Comparison of ENCODE assay signal across 9 cellular contexts in genomic region chr15:25775317-25775912, GRCh38.
DNase-seq lines count a peak whose midpoint lies in the region; ATAC-seq and TF ChIP-seq lines count a peak whose summit lies in the region.
"Had no signal": no experiment of that assay in that cellular context is flagged by ENCODE, and none has a peak within 500 bp of the region (broad histone marks: within the 10 kb centered on the region; RNA-seq: fewer than 3 reads in every experiment).

No MANE protein-coding gene starts in this region.

- H3K4me1 Mint-ChIP-seq in mesothelial cell of epicardium = peaks cover 33% of the 10 kb centered on the region
- H3K4me1 Mint-ChIP-seq in activated T-cell treated with anti-CD3 and anti-CD28 coated beads, Interleukin-2, amount 50 U/mL, for 72 hours (ENCODE audit: low read depth) = peaks cover 43% of the 10 kb centered on the region
- H3K4me1 Mint-ChIP-seq: central memory CD8-positive, alpha-beta T cell had no signal

- H3K27me3 Mint-ChIP-seq in mesothelial cell of epicardium (ENCODE audit: low read depth) = no peaks in the 10 kb centered on the region
- H3K27me3 Mint-ChIP-seq in activated T-cell treated with anti-CD3 and anti-CD28 coated beads, Interleukin-2, amount 50 U/mL, for 72 hours (ENCODE audit: low read depth) = no peaks in the 10 kb centered on the region
- H3K27me3 Mint-ChIP-seq: central memory CD8-positive, alpha-beta T cell had no signal

- H3K4me3 Mint-ChIP-seq in mesothelial cell of epicardium = no peak overlapping the region
- H3K4me3 Mint-ChIP-seq in activated T-cell treated with anti-CD3 and anti-CD28 coated beads, Interleukin-2, amount 50 U/mL, for 72 hours = no peak overlapping the region
- H3K4me3 Mint-ChIP-seq: central memory CD8-positive, alpha-beta T cell had no signal

- H3K36me3 Mint-ChIP-seq in mesothelial cell of epicardium = no peaks in the 10 kb centered on the region
- H3K36me3 Mint-ChIP-seq in activated T-cell treated with anti-CD3 and anti-CD28 coated beads, Interleukin-2, amount 50 U/mL, for 72 hours (ENCODE audit: insufficient read depth in 2 of 2) = peaks cover 0 to 11% of the 10 kb centered on the region in 2 donors

- no peak overlapping the region for H3K4me3 ChIP-seq in astrocyte of the spinal cord (ENCODE audit: low read depth, low read length)

- no peaks in the 10 kb centered on the region for H3K9me3 Mint-ChIP-seq in mesothelial cell of epicardium
- no peaks in the 10 kb centered on the region for H3K9me3 Mint-ChIP-seq in activated T-cell treated with anti-CD3 and anti-CD28 coated beads, Interleukin-2, amount 50 U/mL, for 72 hours
- H3K9me3 Mint-ChIP-seq: central memory CD8-positive, alpha-beta T cell had no signal

- ATAC-seq in GM18499 (IDR thresholded peaks at IDR 0.05; ENCODE audit: insufficient read depth, unreplicated experiment) = peak; percentile 88
- peak; percentile 85 for ATAC-seq in HG02852 (IDR thresholded peaks at IDR 0.05; ENCODE audit: unreplicated experiment)
- ATAC-seq in activated T-cell treated with anti-CD3 and anti-CD28 coated beads, Interleukin-2, amount 50 U/mL, for 72 hours (replicated peaks in 1 of 2) = no peak

- in situ Hi-C loops in astrocyte of the spinal cord (cut with HindIII; ENCODE audit: low sequenced_read_pairs) = no loop called here

- peak overlapping the region; percentile 57 for H3K27ac Mint-ChIP-seq in mesothelial cell of epicardium
- no peak overlapping the region for H3K27ac Mint-ChIP-seq in activated T-cell treated with anti-CD3 and anti-CD28 coated beads, Interleukin-2, amount 50 U/mL, for 72 hours

- peak; percentile 80 for DNase-seq in astrocyte of the spinal cord (ENCODE audit: low read depth, low spot score)
- DNase-seq in mesothelial cell of epicardium (ENCODE audit: low spot score in 2 of 2, unreplicated experiment in 2 of 2) = peak in 1 of 2 experiments; percentile 39
- no peak for DNase-seq in NCI-H2107 (lab: John Stamatoyannopoulos, UW)
- DNase-seq in GF-D8 (lab: John Stamatoyannopoulos, UW) = no peak
- DNase-seq in activated T-cell treated with anti-CD3 and anti-CD28 coated beads, Interleukin-2, amount 50 U/mL, for 72 hours = no peak
- no peak for DNase-seq in middle frontal gyrus (ENCODE audit: extremely low spot score, low spot score)

- no peak for TF ChIP-seq CTCF in astrocyte of the spinal cord (IDR thresholded peaks at IDR 0.05; ENCODE audit: low read depth, low read length)
- no peak for TF ChIP-seq CTCF in mesothelial cell of epicardium (IDR thresholded peaks at IDR 0.05; ENCODE audit: unreplicated experiment)

Comparison
In these comparisons a context has a peak if more than half of its experiments do, and no peak if none do; other contexts are left out.
1. ATAC-seq: peak in GM18499 (single experiment) and HG02852 (single experiment); none in activated T-cell treated with anti-CD3 and anti-CD28 coated beads, Interleukin-2, amount 50 U/mL, for 72 hours (0 of 2).